In the genomic region with DNA sequence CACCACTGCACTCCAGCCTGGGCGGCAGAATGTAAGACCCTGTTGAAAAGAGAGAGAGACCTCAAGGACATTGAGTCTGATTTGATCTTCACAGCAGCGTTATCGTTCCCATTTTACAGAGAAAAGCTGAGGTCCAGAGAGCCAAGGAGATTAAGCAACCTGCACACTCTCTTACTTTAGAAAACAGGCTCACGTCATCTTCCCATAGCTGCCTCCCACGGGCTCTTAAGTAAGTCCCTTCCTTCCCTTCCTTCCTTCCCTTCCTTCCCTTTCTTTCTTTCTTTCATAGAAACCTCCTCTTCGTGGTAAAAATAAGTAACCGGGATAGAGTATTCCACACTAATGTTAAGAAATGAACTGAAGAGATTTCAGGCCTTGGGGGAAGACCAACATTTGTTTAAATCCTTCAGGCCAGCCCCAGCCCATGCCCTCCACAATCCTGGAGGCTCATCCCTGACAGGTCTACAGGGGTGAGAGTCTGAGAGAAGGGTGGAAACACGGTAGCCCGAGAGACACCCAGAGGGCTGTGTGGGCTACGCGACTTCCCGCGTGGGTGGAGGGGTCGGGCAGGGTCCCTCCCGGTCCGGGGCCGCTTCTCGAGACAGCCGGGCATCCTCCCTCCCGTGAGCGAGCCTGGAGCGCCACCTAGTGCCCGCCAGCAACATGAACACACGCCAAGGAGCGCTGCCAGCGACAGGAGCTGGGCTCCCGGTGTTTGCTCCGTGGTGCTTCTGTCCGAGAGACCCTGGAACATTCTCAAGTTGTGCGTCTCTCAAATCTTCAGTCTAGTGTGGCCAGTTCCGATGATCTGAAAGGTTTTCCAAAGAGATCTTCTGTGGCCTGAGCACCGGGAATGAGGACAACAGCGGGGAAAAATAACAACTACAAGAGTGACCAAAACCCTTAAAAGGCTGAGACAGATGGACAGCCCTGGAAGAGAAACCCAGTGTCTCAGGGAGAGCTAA, we compare ENCODE assay signal across 8 cellular contexts.
A peak's percentile ranks its signal among the peaks of the same experiment; 100 is the strongest.
DNase-seq lines count a peak whose midpoint lies in the region; ATAC-seq, FAIRE-seq and TF ChIP-seq lines count a peak whose summit lies in the region.

No MANE protein-coding gene starts in this region.

- WGBS in HepG2 (ENCODE audit: low lambda C conversion rate): 16% methylated on average over 22 of the region's 33 CpGs

- TF ChIP-seq CTCF in GM13977 (IDR thresholded peaks at IDR 0.05; ENCODE audit: extremely low read depth, insufficient read depth, missing control alignments) (peak; percentile 97), colonic mucosa (IDR thresholded peaks at IDR 0.05) (peak; percentile 91), HepG2 (CRISPR knock-in tag; IDR thresholded peaks at IDR 0.05) (peak; percentile 100)

- H3K4me1 ChIP-seq in colonic mucosa: peaks cover 4% of the 10 kb centered on the region
- peaks cover 35% of the 10 kb centered on the region for H3K4me1 ChIP-seq in HepG2 (ENCODE audit: insufficient read depth, low read length)

- peak overlapping the region; percentile 50 for H3K4me2 ChIP-seq in HepG2 (ENCODE audit: low read depth, low read length)

- CTCF ChIA-PET in HepG2 (lab: Yijun Ruan, JAX; ENCODE audit: low intra/inter-chr PET ratio, low total read pairs): interaction anchor here (0.9 to 2.8 kb wide), 8 partner anchors 22 to 1666 kb away, joined by 3 to 22 read pairs (median 12); no protein-coding TSS in a partner anchor

- H3K9me3 ChIP-seq in colonic mucosa: no peaks in the 10 kb centered on the region
- H3K9me3 ChIP-seq in HepG2 (ENCODE audit: low read length): no peaks in the 10 kb centered on the region

- TF ChIP-seq RAD21 in HepG2 (CRISPR knock-in tag; IDR thresholded peaks at IDR 0.05): peak; percentile 98

- POLR2A ChIA-PET in HepG2 (lab: Yijun Ruan, JAX): no interaction called here

- DNase-seq in 8988T: peak; percentile 64
- peak; percentile 74 for DNase-seq in GM13977 (ENCODE audit: low spot score)
- peak; percentile 72 for DNase-seq in NCI-H2171 (lab: John Stamatoyannopoulos, UW)
- peak; percentile 58 to 60 for DNase-seq in activated CD4-positive, alpha-beta T cell treated with anti-CD3 and anti-CD28 coated beads for 4 hours
- DNase-seq in colonic mucosa: peak; percentile 83
- peak; percentile 38 for DNase-seq in HepG2 (ENCODE audit: low spot score)
- peak; percentile 74 for DNase-seq in stimulated activated CD4-positive, alpha-beta T cell treated with anti-CD3 and anti-CD28 coated beads, Interleukin-4, amount 100 ng/mL, for 1 hour

- no peaks in the 10 kb centered on the region for H4K20me1 ChIP-seq in HepG2 (ENCODE audit: insufficient read depth, low read length)

- no TSS peak for BruUV-seq in HepG2 (replicated peaks; lab: Mats Ljungman, UMichigan)

- no peak overlapping the region for H2AFZ ChIP-seq in HepG2 (ENCODE audit: low read length)

- H3K27ac ChIP-seq in colonic mucosa: no peak overlapping the region
- no peak overlapping the region for H3K27ac ChIP-seq in HepG2 (ENCODE audit: extremely low read length, insufficient read depth, low read length)

- in situ Hi-C loops in GM13977 (cut with MboI; ENCODE audit: low pct_unique_long_range_greater_than_20kb, low sequenced_read_pairs, unreplicated experiment): no loop called here
- in situ Hi-C loops in HepG2 (cut with HindIII; ENCODE audit: extremely low pct_ligation_motif_present, low pct_unique_long_range_greater_than_20kb): loop anchor here (5.0 kb wide), 1 partner anchor 153 kb away; no protein-coding TSS in a partner anchor

- H3K27me3 ChIP-seq in colonic mucosa: no peaks in the 10 kb centered on the region
- peaks cover 5 to 67% of the 10 kb centered on the region in 2 experiments; a peak in 4 of 5 replicates for H3K27me3 ChIP-seq in HepG2 (ENCODE audit: control insufficient read depth in 1 of 2, insufficient read depth in 2 of 2, low read length in 2 of 2)

- no peak for TF ChIP-seq POLR2A in HepG2 (IDR thresholded peaks at IDR 0.05; ENCODE audit: insufficient read depth in 1 of 2, low read depth in 2 of 2, low read length in 2 of 2)

- H3K79me2 ChIP-seq in HepG2 (ENCODE audit: insufficient read depth, low read length): no peaks in the 10 kb centered on the region

- H3K36me3 ChIP-seq in colonic mucosa: no peaks in the 10 kb centered on the region
- H3K36me3 ChIP-seq in HepG2 (replicated peaks in 1 of 2; ENCODE audit: control insufficient read depth in 1 of 2, insufficient read depth in 2 of 2, low read length in 2 of 2): no peaks in the 10 kb centered on the region

- TF ChIP-seq EP300 in HepG2 (IDR thresholded peaks at IDR 0.05; ENCODE audit: low read depth in 2 of 2, low read length in 2 of 2): no peak
- TF ChIP-seq EP300 in HepG2 (CRISPR knock-in tag; IDR thresholded peaks at IDR 0.05; ENCODE audit: borderline replicate concordance): no peak

- no peak overlapping the region for H3K4me3 ChIP-seq in colonic mucosa
- H3K4me3 ChIP-seq in HepG2 (replicated peaks in 1 of 3; ENCODE audit: insufficient read depth in 1 of 3, low read depth in 2 of 3, low read length in 3 of 3): peak overlapping the region in 1 of 3 experiments; percentile 33; a peak in 2 of 6 replicates

- ATAC-seq in HG02938 (IDR thresholded peaks at IDR 0.05; ENCODE audit: unreplicated experiment): peak; percentile 96
- ATAC-seq in HepG2: peak; percentile 96

- intact Hi-C loops in colonic mucosa (cut with DNase I): loop anchor here (10.0 kb wide), 1 partner anchor 161 kb away; no protein-coding TSS in a partner anchor
- intact Hi-C loops in HepG2 (cut with micrococcal nuclease; ENCODE audit: unreplicated experiment): loop anchor here (1.0 to 2.0 kb wide), 3 partner anchors 22 to 159 kb away; no protein-coding TSS in a partner anchor

- FAIRE-seq in HepG2 (lab: Jason Lieb, UNC): peak; percentile 67

- H3K9ac ChIP-seq in colonic mucosa (ENCODE audit: low read depth in 2 of 2, low read length in 2 of 2): no peak overlapping the region
- H3K9ac ChIP-seq in HepG2 (ENCODE audit: insufficient read depth, low read depth, low read length): no peak overlapping the region

TF ChIP-seq in HepG2, 621 proteins besides CTCF, POLR2A, EP300 and RAD21 (continues in another document):
- TF ChIP-seq ZNF543 (CRISPR knock-in tag; IDR thresholded peaks at IDR 0.05) (no peak), POLR2AphosphoS5 (IDR thresholded peaks at IDR 0.05; ENCODE audit: low read depth, low read length) (no peak), HES4 (CRISPR knock-in tag; IDR thresholded peaks at IDR 0.05; ENCODE audit: borderline replicate concordance) (no peak), ZNF557 (CRISPR knock-in tag; IDR thresholded peaks at IDR 0.05) (no peak), THAP11 (CRISPR knock-in tag; IDR thresholded peaks at IDR 0.05) (0 out of 2 replicates have a peak, but pooled peaks have one; percentile 35), POGZ (CRISPR knock-in tag; IDR thresholded peaks at IDR 0.05) (no peak), KAT2B (IDR thresholded peaks at IDR 0.05; ENCODE audit: borderline replicate concordance, low read depth, low read length) (no peak), ZNF761 (CRISPR knock-in tag; conservative IDR thresholded peaks at IDR 0.05) (no peak), PATZ1 (CRISPR knock-in tag; IDR thresholded peaks at IDR 0.05) (no peak), ZNF703 (CRISPR knock-in tag; IDR thresholded peaks at IDR 0.05; ENCODE audit: borderline replicate concordance) (no peak), ZNF160 (CRISPR knock-in tag; IDR thresholded peaks at IDR 0.05) (no peak), TAF1 (CRISPR knock-in tag; IDR thresholded peaks at IDR 0.05) (no peak), ZNF879 (CRISPR knock-in tag; IDR thresholded peaks at IDR 0.05) (no peak)
